In genomic region chr2:15797231-15797945, GRCh38 we compare ENCODE assay signal across 21 cellular contexts.
A peak's percentile ranks its signal among the peaks of the same experiment; 100 is the strongest.
DNase-seq lines count a peak whose midpoint lies in the region; ATAC-seq, FAIRE-seq and TF ChIP-seq lines count a peak whose summit lies in the region.
"Had no signal": no experiment of that assay in that cellular context is flagged by ENCODE, and none has a peak within 500 bp of the region (broad histone marks: within the 10 kb centered on the region; RNA-seq: fewer than 3 reads in every experiment).

No MANE protein-coding gene starts in this region.

- 51% methylated on average over 11 of the region's 11 CpGs for WGBS in A549 (ENCODE audit: missing lambda C conversion rate)

- DNase-seq in A549 (ENCODE audit: low read depth in 1 of 2, low spot score in 1 of 2), result no peak
- no peak for DNase-seq in GM10248 (ENCODE audit: extremely low spot score)
- DNase-seq in NCI-H82 treated with DMSO at 0.1 percent for 48 hours (lab: John Stamatoyannopoulos, UW; ENCODE audit: unreplicated experiment), result peak; percentile 22
- peak; percentile 67 for DNase-seq in iPS-NIHi11 (ENCODE audit: low spot score)
- no peak for DNase-seq in GM03348 (ENCODE audit: low spot score)
- DNase-seq in stimulated activated CD4-positive, alpha-beta T cell treated with anti-CD3 and anti-CD28 coated beads, Interleukin-4, amount 100 ng/mL, for 4 hours, result no peak
- no peak for DNase-seq in MG63
- DNase-seq in cerebellum (ENCODE audit: low spot score), result no peak
- DNase-seq: activated CD4-positive, alpha-beta T cell treated with anti-CD3 and anti-CD28 coated beads, Interleukin-2, amount 50 U/mL, for 4 hours; amygdala; EL; heart right ventricle; Peyer's patch; stimulated activated CD4-positive, alpha-beta T cell treated with anti-CD3 and anti-CD28 coated beads, Interleukin-4, amount 100 ng/mL, for 1 hour; upper lobe of right lung had no signal

- H3K9me3 ChIP-seq in A549 (no peaks in the 10 kb centered on the region), MG63 (no peaks in the 10 kb centered on the region)
- H3K9me3 ChIP-seq: heart right ventricle, Peyer's patch, right atrium auricular region, upper lobe of right lung had no signal

- FAIRE-seq in A549 (lab: Jason Lieb, UNC), result no peak

- H3K4me3 ChIP-seq in A549 (no peak overlapping the region), MG63 (no peak overlapping the region)
- H3K4me3 ChIP-seq: coronary artery, heart right ventricle, Peyer's patch, right atrium auricular region, upper lobe of right lung had no signal

- H3K36me3 ChIP-seq in MG63, result no peaks in the 10 kb centered on the region
- H3K36me3 ChIP-seq: heart right ventricle, Peyer's patch, right atrium auricular region, upper lobe of right lung had no signal

- peak in 1 of 2 experiments; percentile 55; a peak in 2 of 6 replicates for ATAC-seq in A549
- ATAC-seq: esophagus mucosa; heart right ventricle; natural killer cell treated with Interleukin-12 subunit alpha and Interleukin-12 subunit beta and Interleukin-15 and Interleukin-18, amount 100 ng/mL, for 72 hours; stimulated activated effector memory CD8-positive, alpha-beta T cell treated with anti-CD3 and anti-CD28 coated beads, Interleukin-12 subunit alpha, Interleukin-12 subunit beta, amount 100 ng/mL, for 72 hours; upper lobe of right lung had no signal

- POLR2A ChIA-PET in A549 (lab: Yijun Ruan, JAX) (no interaction called here), GM10248 (lab: Yijun Ruan, JAX) (no interaction called here)

- no peak for TF ChIP-seq EP300 in A549 (IDR thresholded peaks at IDR 0.05)

- no peak overlapping the region for H3K27ac ChIP-seq in A549
- H3K27ac ChIP-seq: coronary artery, heart right ventricle, HL-60, Peyer's patch, right atrium auricular region, upper lobe of right lung had no signal

- TF ChIP-seq RAD21 in A549 (conservative IDR thresholded peaks at IDR 0.05 in 1 of 2, IDR thresholded peaks at IDR 0.05 in 1 of 2), result peak; percentile 26 to 49; a peak in 4 of 5 replicates

- TF ChIP-seq CTCF in A549 (IDR thresholded peaks at IDR 0.05) (peak; percentile 17; the same call in 1 of the 3 replicates), GM10248 (IDR thresholded peaks at IDR 0.05; ENCODE audit: control extremely low read depth, extremely low read depth, low read depth, missing control alignments) (peak; percentile 10)

- H3K4me2 ChIP-seq in A549, result no peak overlapping the region

- H3K4me1 ChIP-seq in A549, result no peaks in the 10 kb centered on the region
- H3K4me1 ChIP-seq: Peyer's patch had no signal

- no peaks in the 10 kb centered on the region for H3K27me3 ChIP-seq in MG63
- H3K27me3 ChIP-seq: Peyer's patch, right atrium auricular region, upper lobe of right lung had no signal

- CTCF ChIA-PET in A549 (lab: Yijun Ruan, JAX), result interaction anchor here (0.7 to 1.4 kb wide), 3 partner anchors 15 to 306 kb away, joined by 3 read pairs; no protein-coding TSS in a partner anchor
- CTCF ChIA-PET in GM10248 (lab: Yijun Ruan, JAX), result interaction anchor here (1.7 kb wide), 1 partner anchor 14 kb away, joined by 3 read pairs; no protein-coding TSS in a partner anchor

- TF ChIP-seq POLR2A in A549 (IDR thresholded peaks at IDR 0.05; ENCODE audit: low read length), result no peak

TF ChIP-seq in A549, 52 proteins besides CTCF, POLR2A, EP300 and RAD21:
- 0 out of 3 replicates have a peak, but pooled peaks have one; percentile 15 for TF ChIP-seq SMC3 (IDR thresholded peaks at IDR 0.05)
- TF ChIP-seq MYC (IDR thresholded peaks at IDR 0.05; ENCODE audit: borderline replicate concordance, low read length), result no peak

Comparison
In these comparisons a context has a peak if more than half of its experiments do, and no peak if none do; other contexts are left out.
1. DNase-seq: peak in NCI-H82 treated with DMSO at 0.1 percent for 48 hours (single experiment) and iPS-NIHi11 (single experiment); none in A549 (0 of 2), GM10248 (single experiment), GM03348 (single experiment), stimulated activated CD4-positive, alpha-beta T cell treated with anti-CD3 and anti-CD28 coated beads, Interleukin-4, amount 100 ng/mL, for 4 hours (0 of 2), MG63 (single experiment) and cerebellum (single experiment).